In genomic region chr6:13242178-13242577, GRCh38 we compare ENCODE assay signal across 23 cellular contexts.
"Had no signal": no experiment of that assay in that cellular context is flagged by ENCODE, and none has a peak within 500 bp of the region (broad histone marks: within the 10 kb centered on the region; RNA-seq: fewer than 3 reads in every experiment).

No MANE protein-coding gene starts in this region.

- FAIRE-seq: RCC 7860 had no signal

- H3K4me3 Mint-ChIP-seq: IgD-negative memory B cell had no signal

- H3K9me3 ChIP-seq: SJSA1 had no signal

- H3K4me1 ChIP-seq: SJSA1 had no signal

- H3K36me3 ChIP-seq: SJSA1 had no signal

- H3K4me2 ChIP-seq: KMS-11 had no signal

- H3K27ac Mint-ChIP-seq: IgD-negative memory B cell had no signal

- H3K4me3 ChIP-seq: K562, SJSA1, SK-N-MC had no signal

- H3K27ac ChIP-seq: KMS-11, SJSA1, SK-N-MC had no signal

- H3K9ac ChIP-seq: KMS-11 had no signal

- DNase-seq: Kasumi-1, MM.1S, NCI-H1092 treated with DMSO at 0.1 percent for 48 hours, NCI-H1436, NCI-H187, NCI-H2029, NCI-H2081 treated with DMSO at 0.1 percent for 48 hours, NCI-H2171, NCI-H226, NCI-H446, NCI-H510A, NCI-H524 treated with DMSO at 0.1 percent for 48 hours, NCI-H69, NCI-H774, Right ventricle myocardium superior, RPMI8226, SIG-M5 had no signal

- H3K4me1 Mint-ChIP-seq: IgD-negative memory B cell had no signal

- ATAC-seq: K562 had no signal
